In the genomic region with DNA sequence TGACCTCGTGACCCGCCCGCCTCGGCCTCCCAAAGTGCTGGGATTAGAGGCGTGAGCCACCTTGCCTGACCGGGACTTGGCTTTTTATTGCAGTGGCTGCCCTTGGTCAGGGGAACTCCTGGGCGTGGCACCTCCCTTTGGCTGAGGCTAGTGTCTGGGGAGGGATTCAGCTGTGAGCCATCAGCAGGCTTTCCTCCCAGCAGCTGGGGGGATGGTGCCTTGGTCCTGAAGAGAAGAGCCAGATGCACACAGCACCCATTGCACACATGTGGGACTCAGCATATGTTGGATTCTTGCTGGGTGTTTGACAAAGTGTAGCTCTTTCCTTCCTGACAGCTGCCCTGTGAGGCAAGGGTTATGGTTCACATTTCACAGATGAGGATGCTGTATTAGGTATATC, we compare ENCODE assay signal across 1 cellular context.
TF ChIP-seq lines count a peak whose summit lies in the region.

No MANE protein-coding gene starts in this region.

TF ChIP-seq in HCT116, 20 proteins besides CTCF, POLR2A, EP300 and RAD21:
- TF ChIP-seq ZNF274 (IDR thresholded peaks at IDR 0.05; ENCODE audit: low read depth, low read length) (no peak), EZH2phosphoT487 (IDR thresholded peaks at IDR 0.05; ENCODE audit: borderline replicate concordance) (no peak), CBX3 (IDR thresholded peaks at IDR 0.05; ENCODE audit: low read depth) (no peak), TCF7L2 (IDR thresholded peaks at IDR 0.05; ENCODE audit: borderline replicate concordance, extremely low read depth, insufficient read depth, insufficient read length) (no peak), SP1 (IDR thresholded peaks at IDR 0.05; ENCODE audit: low read depth) (no peak), CEBPB (IDR thresholded peaks at IDR 0.05; ENCODE audit: low read depth) (no peak)
- TF ChIP-seq, protein P1, sequence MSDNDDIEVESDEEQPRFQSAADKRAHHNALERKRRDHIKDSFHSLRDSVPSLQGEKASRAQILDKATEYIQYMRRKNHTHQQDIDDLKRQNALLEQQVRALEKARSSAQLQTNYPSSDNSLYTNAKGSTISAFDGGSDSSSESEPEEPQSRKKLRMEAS (IDR thresholded peaks at IDR 0.05): no peak
TF ChIP-seq in HCT116: peak in this region for 0.
